Comparison of ENCODE assay signal across 29 cellular contexts in genomic region chr9:34742710-34743109, GRCh38. TPM values are rescaled to one million over a fixed set of nuclear protein-coding genes. Genes with fewer than 3 reads are reported as not detected.
"Had no signal": no experiment of that assay in that cellular context is flagged by ENCODE, and none has a peak within 500 bp of the region (broad histone marks: within the 10 kb centered on the region; RNA-seq: fewer than 3 reads in every experiment).

No MANE protein-coding gene starts in this region.

- H3K36me3 Mint-ChIP-seq: immature natural killer cell; mesothelial cell of epicardium; naive B cell; stimulated activated effector memory CD8-positive, alpha-beta T cell treated with anti-CD3 and anti-CD28 coated beads, Interleukin-12 subunit alpha, Interleukin-12 subunit beta, amount 100 ng/mL, for 72 hours had no signal

- ATAC-seq: left colon; natural killer cell; sciatic nerve; stimulated activated effector memory CD8-positive, alpha-beta T cell treated with anti-CD3 and anti-CD28 coated beads, Interleukin-12 subunit alpha, Interleukin-12 subunit beta, amount 100 ng/mL, for 72 hours; upper lobe of right lung had no signal

- H3K9me3 Mint-ChIP-seq: natural killer cell; stimulated activated effector memory CD8-positive, alpha-beta T cell treated with anti-CD3 and anti-CD28 coated beads, Interleukin-12 subunit alpha, Interleukin-12 subunit beta, amount 100 ng/mL, for 72 hours had no signal

- H3K4me3 Mint-ChIP-seq: immature natural killer cell; mesothelial cell of epicardium; naive B cell; natural killer cell; stimulated activated effector memory CD8-positive, alpha-beta T cell treated with anti-CD3 and anti-CD28 coated beads, Interleukin-12 subunit alpha, Interleukin-12 subunit beta, amount 100 ng/mL, for 72 hours; stimulated activated naive CD8-positive, alpha-beta T cell treated with anti-CD3 and anti-CD28 coated beads, Interleukin-15, Interleukin-2, amounts not matched to agents 100 ng/mL and 50 ng/mL, for 24 hours had no signal

- H3K9me3 ChIP-seq: ovary, suprapubic skin, thoracic aorta, upper lobe of right lung had no signal

- H3K27me3 Mint-ChIP-seq: progenitor cell of endocrine pancreas had no signal

- H3K36me3 ChIP-seq: left ventricle myocardium inferior, ovary, right atrium auricular region, spleen, suprapubic skin, thoracic aorta, tibial artery, upper lobe of right lung had no signal

- H3K4me1 ChIP-seq: left ventricle myocardium inferior, right atrium auricular region, tibial artery, upper lobe of right lung had no signal

- H3K27ac ChIP-seq: left ventricle myocardium inferior, ovary, right atrium auricular region, suprapubic skin, thoracic aorta, tibial artery, upper lobe of right lung had no signal

- H3K4me3 ChIP-seq: left ventricle myocardium inferior, lung, ovary, right atrium auricular region, spleen, suprapubic skin, thoracic aorta, tibial artery, upper lobe of right lung had no signal

- H3K27me3 ChIP-seq: ovary, right atrium auricular region, suprapubic skin, tibial artery had no signal

- H3K4me1 Mint-ChIP-seq: immature natural killer cell; mesothelial cell of epicardium; naive B cell; natural killer cell; stimulated activated effector memory CD8-positive, alpha-beta T cell treated with anti-CD3 and anti-CD28 coated beads, Interleukin-12 subunit alpha, Interleukin-12 subunit beta, amount 100 ng/mL, for 72 hours had no signal

- DNase-seq: hypothalamus; immature natural killer cell; kidney; left colon; left ventricle myocardium inferior; mesendoderm; naive B cell; natural killer cell; ovary; small intestine; spleen; stimulated activated CD4-positive, alpha-beta T cell treated with anti-CD3 and anti-CD28 coated beads, Interleukin-4, amount 100 ng/mL, for 24 hours; stimulated activated naive CD4-positive, alpha-beta T cell; tibial artery; trophoblast cell; upper lobe of right lung had no signal

- H3K27ac Mint-ChIP-seq: immature natural killer cell; mesothelial cell of epicardium; natural killer cell; progenitor cell of endocrine pancreas; stimulated activated effector memory CD8-positive, alpha-beta T cell treated with anti-CD3 and anti-CD28 coated beads, Interleukin-12 subunit alpha, Interleukin-12 subunit beta, amount 100 ng/mL, for 72 hours; stimulated activated naive CD8-positive, alpha-beta T cell treated with anti-CD3 and anti-CD28 coated beads, Interleukin-15, Interleukin-2, amounts not matched to agents 100 ng/mL and 50 ng/mL, for 24 hours had no signal

RNA-seq across cellular contexts. Expression of gene CCL21, which starts 32.8 kb away (rescaled TPM):
- total RNA-seq: mesothelial cell of epicardium, mononuclear cell, natural killer cell, progenitor cell of endocrine pancreas, pulmonary artery endothelial cell, renal cortical epithelial cell, sciatic nerve had no signal

RNA-seq across cellular contexts. Expression of gene CCL19, which starts 51.6 kb away (rescaled TPM):
- total RNA-seq: mesothelial cell of epicardium, mononuclear cell, natural killer cell, omental fat pad, pulmonary artery endothelial cell, renal cortical epithelial cell had no signal
